ENCODE assay signal across 16 cellular contexts in genomic region chrX:31298881-31299280, GRCh38.
"Had no signal": no experiment of that assay in that cellular context is flagged by ENCODE, and none has a peak within 500 bp of the region (broad histone marks: within the 10 kb centered on the region; RNA-seq: fewer than 3 reads in every experiment).

No MANE protein-coding gene starts in this region.

- H3K27ac Mint-ChIP-seq: endodermal cell, naive B cell had no signal

- H3K4me3 Mint-ChIP-seq: endodermal cell, naive B cell, nephron had no signal

- H3K4me1 ChIP-seq: colonic mucosa, heart left ventricle, left ventricle myocardium inferior, psoas muscle, right atrium auricular region had no signal

- H3K4me3 ChIP-seq: colonic mucosa, heart left ventricle, left ventricle myocardium inferior, psoas muscle, right atrium auricular region had no signal

- H3K36me3 Mint-ChIP-seq: naive B cell had no signal

- DNase-seq: colonic mucosa; dermis blood vessel endothelial cell; effector CD4-positive, alpha-beta T cell; endodermal cell; heart left ventricle; hippocampal formation; left ventricle myocardium inferior; mesendoderm; naive B cell; psoas muscle; small intestine; stimulated activated CD4-positive, alpha-beta T cell treated with anti-CD3 and anti-CD28 coated beads, Interleukin-2, amount 100 ng/mL, for 48 hours; stimulated activated naive CD4-positive, alpha-beta T cell treated with Interleukin-2 at 50 U/mL for 16 hours had no signal

- FAIRE-seq: frontal cortex, small intestine had no signal

- ATAC-seq: heart left ventricle, psoas muscle had no signal

- H3K4me1 Mint-ChIP-seq: naive B cell, nephron had no signal

- H3K9me3 ChIP-seq: colonic mucosa, left ventricle myocardium inferior, psoas muscle, right atrium auricular region had no signal

- H3K27ac ChIP-seq: colonic mucosa, heart left ventricle, left ventricle myocardium inferior, psoas muscle, right atrium auricular region had no signal

- H3K36me3 ChIP-seq: colonic mucosa, heart left ventricle, left ventricle myocardium inferior, right atrium auricular region had no signal

- H3K27me3 ChIP-seq: colonic mucosa, heart left ventricle, right atrium auricular region had no signal
